In genomic region chr4:139921551-139922184, GRCh38 we compare ENCODE assay signal across 1 cellular context.
TF ChIP-seq lines count a peak whose summit lies in the region.

No MANE protein-coding gene starts in this region.

TF ChIP-seq in A549, 52 proteins besides CTCF, POLR2A, EP300 and RAD21:
- TF ChIP-seq CEBPB (IDR thresholded peaks at IDR 0.05) (no peak), FOSL2 (IDR thresholded peaks at IDR 0.05) (no peak), FOSL2 (CRISPR knock-in tag; IDR thresholded peaks at IDR 0.05) (no peak)
